In the genomic region with DNA sequence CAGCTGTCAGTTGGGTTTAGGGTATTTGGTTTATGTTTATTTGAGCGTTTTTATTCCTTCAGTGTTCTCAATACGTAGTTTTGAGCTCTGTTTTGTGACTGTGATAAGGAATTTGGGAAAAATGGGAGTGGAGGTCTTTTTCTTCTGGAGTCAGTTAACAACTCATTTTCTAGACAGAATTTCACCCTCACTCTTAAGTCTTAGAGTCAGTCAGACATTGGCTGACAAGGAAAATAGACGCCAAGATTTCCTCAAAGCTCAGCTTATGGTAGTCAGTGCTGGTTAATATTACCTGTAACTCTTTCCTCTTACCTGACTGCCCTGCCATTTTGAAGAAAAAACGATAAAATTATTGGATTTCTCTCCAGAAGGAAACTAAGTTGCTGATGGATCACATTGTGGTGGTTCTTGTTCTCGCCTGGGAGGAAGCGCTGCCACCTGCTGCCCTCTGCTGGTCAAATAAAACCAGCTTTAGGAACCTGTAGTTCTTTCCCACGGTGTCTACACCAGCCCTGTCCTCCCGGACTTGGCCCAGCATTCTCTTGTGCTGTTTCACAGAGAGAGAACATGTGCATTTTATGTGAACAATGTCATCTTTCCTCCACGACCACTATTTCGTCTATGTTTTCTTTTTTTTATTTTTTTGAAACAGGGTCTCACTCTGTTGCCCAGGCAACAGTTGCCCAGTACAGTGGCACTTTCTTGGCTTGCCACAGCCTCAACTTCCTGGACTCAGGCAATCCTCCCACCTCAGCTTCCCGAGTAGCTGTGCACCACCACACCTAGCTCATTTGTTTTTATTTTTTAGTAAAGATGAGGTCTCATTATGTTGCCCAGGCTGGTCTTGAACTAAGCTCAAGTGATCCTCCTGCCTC, we compare ENCODE assay signal across 1 cellular context.
A peak's percentile ranks its signal among the peaks of the same experiment; 100 is the strongest.
TF ChIP-seq lines count a peak whose summit lies in the region.

No MANE protein-coding gene starts in this region.

TF ChIP-seq in HepG2, 621 proteins besides CTCF, POLR2A, EP300 and RAD21 (continued from another document and continues in another):
- TF ChIP-seq, protein P1, sequence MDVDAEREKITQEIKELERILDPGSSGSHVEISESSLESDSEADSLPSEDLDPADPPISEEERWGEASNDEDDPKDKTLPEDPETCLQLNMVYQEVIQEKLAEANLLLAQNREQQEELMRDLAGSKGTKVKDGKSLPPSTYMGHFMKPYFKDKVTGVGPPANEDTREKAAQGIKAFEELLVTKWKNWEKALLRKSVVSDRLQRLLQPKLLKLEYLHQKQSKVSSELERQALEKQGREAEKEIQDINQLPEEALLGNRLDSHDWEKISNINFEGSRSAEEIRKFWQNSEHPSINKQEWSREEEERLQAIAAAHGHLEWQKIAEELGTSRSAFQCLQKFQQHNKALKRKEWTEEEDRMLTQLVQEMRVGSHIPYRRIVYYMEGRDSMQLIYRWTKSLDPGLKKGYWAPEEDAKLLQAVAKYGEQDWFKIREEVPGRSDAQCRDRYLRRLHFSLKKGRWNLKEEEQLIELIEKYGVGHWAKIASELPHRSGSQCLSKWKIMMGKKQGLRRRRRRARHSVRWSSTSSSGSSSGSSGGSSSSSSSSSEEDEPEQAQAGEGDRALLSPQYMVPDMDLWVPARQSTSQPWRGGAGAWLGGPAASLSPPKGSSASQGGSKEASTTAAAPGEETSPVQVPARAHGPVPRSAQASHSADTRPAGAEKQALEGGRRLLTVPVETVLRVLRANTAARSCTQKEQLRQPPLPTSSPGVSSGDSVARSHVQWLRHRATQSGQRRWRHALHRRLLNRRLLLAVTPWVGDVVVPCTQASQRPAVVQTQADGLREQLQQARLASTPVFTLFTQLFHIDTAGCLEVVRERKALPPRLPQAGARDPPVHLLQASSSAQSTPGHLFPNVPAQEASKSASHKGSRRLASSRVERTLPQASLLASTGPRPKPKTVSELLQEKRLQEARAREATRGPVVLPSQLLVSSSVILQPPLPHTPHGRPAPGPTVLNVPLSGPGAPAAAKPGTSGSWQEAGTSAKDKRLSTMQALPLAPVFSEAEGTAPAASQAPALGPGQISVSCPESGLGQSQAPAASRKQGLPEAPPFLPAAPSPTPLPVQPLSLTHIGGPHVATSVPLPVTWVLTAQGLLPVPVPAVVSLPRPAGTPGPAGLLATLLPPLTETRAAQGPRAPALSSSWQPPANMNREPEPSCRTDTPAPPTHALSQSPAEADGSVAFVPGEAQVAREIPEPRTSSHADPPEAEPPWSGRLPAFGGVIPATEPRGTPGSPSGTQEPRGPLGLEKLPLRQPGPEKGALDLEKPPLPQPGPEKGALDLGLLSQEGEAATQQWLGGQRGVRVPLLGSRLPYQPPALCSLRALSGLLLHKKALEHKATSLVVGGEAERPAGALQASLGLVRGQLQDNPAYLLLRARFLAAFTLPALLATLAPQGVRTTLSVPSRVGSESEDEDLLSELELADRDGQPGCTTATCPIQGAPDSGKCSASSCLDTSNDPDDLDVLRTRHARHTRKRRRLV (CRISPR knock-in tag; IDR thresholded peaks at IDR 0.05), result no peak
- TF ChIP-seq SRF (IDR thresholded peaks at IDR 0.05; ENCODE audit: low read depth, low read length) (no peak), SNAPC2 (CRISPR knock-in tag; IDR thresholded peaks at IDR 0.05) (no peak), KDM2A (CRISPR knock-in tag; IDR thresholded peaks at IDR 0.05; ENCODE audit: borderline replicate concordance, low read depth) (peak; percentile 66), BRD4 (CRISPR knock-in tag; IDR thresholded peaks at IDR 0.05) (no peak), ZNF33B (CRISPR knock-in tag; IDR thresholded peaks at IDR 0.05) (no peak), AGO1 (IDR thresholded peaks at IDR 0.05; ENCODE audit: low read depth, low read length, poor library complexity, severe bottlenecking) (no peak), TCF12 (IDR thresholded peaks at IDR 0.05) (no peak), TCF12 (CRISPR knock-in tag; IDR thresholded peaks at IDR 0.05) (no peak), EEA1 (CRISPR knock-in tag; IDR thresholded peaks at IDR 0.05; ENCODE audit: borderline replicate concordance) (no peak), HMG20B (CRISPR knock-in tag; conservative IDR thresholded peaks at IDR 0.05) (no peak), RELA (CRISPR knock-in tag; IDR thresholded peaks at IDR 0.05) (no peak), ZSCAN21 (CRISPR knock-in tag; IDR thresholded peaks at IDR 0.05; ENCODE audit: borderline replicate concordance) (no peak), SMAD3 (CRISPR knock-in tag; IDR thresholded peaks at IDR 0.05) (no peak), YEATS2 (CRISPR knock-in tag; IDR thresholded peaks at IDR 0.05; ENCODE audit: borderline replicate concordance) (no peak)
- TF ChIP-seq, protein P2, sequence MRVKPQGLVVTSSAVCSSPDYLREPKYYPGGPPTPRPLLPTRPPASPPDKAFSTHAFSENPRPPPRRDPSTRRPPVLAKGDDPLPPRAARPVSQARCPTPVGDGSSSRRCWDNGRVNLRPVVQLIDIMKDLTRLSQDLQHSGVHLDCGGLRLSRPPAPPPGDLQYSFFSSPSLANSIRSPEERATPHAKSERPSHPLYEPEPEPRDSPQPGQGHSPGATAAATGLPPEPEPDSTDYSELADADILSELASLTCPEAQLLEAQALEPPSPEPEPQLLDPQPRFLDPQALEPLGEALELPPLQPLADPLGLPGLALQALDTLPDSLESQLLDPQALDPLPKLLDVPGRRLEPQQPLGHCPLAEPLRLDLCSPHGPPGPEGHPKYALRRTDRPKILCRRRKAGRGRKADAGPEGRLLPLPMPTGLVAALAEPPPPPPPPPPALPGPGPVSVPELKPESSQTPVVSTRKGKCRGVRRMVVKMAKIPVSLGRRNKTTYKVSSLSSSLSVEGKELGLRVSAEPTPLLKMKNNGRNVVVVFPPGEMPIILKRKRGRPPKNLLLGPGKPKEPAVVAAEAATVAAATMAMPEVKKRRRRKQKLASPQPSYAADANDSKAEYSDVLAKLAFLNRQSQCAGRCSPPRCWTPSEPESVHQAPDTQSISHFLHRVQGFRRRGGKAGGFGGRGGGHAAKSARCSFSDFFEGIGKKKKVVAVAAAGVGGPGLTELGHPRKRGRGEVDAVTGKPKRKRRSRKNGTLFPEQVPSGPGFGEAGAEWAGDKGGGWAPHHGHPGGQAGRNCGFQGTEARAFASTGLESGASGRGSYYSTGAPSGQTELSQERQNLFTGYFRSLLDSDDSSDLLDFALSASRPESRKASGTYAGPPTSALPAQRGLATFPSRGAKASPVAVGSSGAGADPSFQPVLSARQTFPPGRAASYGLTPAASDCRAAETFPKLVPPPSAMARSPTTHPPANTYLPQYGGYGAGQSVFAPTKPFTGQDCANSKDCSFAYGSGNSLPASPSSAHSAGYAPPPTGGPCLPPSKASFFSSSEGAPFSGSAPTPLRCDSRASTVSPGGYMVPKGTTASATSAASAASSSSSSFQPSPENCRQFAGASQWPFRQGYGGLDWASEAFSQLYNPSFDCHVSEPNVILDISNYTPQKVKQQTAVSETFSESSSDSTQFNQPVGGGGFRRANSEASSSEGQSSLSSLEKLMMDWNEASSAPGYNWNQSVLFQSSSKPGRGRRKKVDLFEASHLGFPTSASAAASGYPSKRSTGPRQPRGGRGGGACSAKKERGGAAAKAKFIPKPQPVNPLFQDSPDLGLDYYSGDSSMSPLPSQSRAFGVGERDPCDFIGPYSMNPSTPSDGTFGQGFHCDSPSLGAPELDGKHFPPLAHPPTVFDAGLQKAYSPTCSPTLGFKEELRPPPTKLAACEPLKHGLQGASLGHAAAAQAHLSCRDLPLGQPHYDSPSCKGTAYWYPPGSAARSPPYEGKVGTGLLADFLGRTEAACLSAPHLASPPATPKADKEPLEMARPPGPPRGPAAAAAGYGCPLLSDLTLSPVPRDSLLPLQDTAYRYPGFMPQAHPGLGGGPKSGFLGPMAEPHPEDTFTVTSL (CRISPR knock-in tag; IDR thresholded peaks at IDR 0.05; ENCODE audit: borderline replicate concordance), result peak; percentile 38; the same call in 1 of the 2 replicates
- TF ChIP-seq, protein P3, sequence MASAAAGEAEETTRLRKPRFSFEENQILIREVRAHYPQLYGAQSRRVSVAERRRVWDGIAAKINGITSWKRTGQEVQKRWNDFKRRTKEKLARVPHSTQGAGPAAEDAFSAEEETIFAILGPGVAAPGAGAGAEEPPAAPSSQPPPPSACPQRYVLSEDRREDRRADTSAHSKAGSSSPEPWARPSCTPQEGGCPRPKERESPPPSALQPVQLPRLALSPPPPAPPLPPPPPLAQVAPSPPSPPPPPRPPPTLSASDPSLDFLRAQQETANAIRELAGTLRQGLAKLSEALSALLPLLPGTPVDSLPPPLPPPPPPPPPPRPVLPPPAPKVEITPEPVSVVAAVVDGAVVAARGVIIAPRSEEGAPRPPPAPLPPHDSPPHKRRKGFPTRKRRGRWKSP (CRISPR knock-in tag; IDR thresholded peaks at IDR 0.05), result no peak
- TF ChIP-seq, protein P4, sequence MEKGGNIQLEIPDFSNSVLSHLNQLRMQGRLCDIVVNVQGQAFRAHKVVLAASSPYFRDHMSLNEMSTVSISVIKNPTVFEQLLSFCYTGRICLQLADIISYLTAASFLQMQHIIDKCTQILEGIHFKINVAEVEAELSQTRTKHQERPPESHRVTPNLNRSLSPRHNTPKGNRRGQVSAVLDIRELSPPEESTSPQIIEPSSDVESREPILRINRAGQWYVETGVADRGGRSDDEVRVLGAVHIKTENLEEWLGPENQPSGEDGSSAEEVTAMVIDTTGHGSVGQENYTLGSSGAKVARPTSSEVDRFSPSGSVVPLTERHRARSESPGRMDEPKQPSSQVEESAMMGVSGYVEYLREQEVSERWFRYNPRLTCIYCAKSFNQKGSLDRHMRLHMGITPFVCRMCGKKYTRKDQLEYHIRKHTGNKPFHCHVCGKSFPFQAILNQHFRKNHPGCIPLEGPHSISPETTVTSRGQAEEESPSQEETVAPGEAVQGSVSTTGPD (CRISPR knock-in tag; IDR thresholded peaks at IDR 0.05), result no peak
- TF ChIP-seq, protein P5, sequence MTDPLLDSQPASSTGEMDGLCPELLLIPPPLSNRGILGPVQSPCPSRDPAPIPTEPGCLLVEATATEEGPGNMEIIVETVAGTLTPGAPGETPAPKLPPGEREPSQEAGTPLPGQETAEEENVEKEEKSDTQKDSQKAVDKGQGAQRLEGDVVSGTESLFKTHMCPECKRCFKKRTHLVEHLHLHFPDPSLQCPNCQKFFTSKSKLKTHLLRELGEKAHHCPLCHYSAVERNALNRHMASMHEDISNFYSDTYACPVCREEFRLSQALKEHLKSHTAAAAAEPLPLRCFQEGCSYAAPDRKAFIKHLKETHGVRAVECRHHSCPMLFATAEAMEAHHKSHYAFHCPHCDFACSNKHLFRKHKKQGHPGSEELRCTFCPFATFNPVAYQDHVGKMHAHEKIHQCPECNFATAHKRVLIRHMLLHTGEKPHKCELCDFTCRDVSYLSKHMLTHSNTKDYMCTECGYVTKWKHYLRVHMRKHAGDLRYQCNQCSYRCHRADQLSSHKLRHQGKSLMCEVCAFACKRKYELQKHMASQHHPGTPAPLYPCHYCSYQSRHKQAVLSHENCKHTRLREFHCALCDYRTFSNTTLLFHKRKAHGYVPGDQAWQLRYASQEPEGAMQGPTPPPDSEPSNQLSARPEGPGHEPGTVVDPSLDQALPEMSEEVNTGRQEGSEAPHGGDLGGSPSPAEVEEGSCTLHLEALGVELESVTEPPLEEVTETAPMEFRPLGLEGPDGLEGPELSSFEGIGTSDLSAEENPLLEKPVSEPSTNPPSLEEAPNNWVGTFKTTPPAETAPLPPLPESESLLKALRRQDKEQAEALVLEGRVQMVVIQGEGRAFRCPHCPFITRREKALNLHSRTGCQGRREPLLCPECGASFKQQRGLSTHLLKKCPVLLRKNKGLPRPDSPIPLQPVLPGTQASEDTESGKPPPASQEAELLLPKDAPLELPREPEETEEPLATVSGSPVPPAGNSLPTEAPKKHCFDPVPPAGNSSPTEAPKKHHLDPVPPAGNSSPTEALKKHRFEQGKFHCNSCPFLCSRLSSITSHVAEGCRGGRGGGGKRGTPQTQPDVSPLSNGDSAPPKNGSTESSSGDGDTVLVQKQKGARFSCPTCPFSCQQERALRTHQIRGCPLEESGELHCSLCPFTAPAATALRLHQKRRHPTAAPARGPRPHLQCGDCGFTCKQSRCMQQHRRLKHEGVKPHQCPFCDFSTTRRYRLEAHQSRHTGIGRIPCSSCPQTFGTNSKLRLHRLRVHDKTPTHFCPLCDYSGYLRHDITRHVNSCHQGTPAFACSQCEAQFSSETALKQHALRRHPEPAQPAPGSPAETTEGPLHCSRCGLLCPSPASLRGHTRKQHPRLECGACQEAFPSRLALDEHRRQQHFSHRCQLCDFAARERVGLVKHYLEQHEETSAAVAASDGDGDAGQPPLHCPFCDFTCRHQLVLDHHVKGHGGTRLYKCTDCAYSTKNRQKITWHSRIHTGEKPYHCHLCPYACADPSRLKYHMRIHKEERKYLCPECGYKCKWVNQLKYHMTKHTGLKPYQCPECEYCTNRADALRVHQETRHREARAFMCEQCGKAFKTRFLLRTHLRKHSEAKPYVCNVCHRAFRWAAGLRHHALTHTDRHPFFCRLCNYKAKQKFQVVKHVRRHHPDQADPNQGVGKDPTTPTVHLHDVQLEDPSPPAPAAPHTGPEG (CRISPR knock-in tag; IDR thresholded peaks at IDR 0.05), result 0 out of 2 replicates have a peak, but pooled peaks have one; percentile 53
- TF ChIP-seq, protein P6, sequence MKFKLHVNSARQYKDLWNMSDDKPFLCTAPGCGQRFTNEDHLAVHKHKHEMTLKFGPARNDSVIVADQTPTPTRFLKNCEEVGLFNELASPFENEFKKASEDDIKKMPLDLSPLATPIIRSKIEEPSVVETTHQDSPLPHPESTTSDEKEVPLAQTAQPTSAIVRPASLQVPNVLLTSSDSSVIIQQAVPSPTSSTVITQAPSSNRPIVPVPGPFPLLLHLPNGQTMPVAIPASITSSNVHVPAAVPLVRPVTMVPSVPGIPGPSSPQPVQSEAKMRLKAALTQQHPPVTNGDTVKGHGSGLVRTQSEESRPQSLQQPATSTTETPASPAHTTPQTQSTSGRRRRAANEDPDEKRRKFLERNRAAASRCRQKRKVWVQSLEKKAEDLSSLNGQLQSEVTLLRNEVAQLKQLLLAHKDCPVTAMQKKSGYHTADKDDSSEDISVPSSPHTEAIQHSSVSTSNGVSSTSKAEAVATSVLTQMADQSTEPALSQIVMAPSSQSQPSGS (CRISPR knock-in tag; IDR thresholded peaks at IDR 0.05), result 0 out of 2 replicates have a peak, but pooled peaks have one; percentile 44
